8 cellular contexts compared by ENCODE assay signal in genomic region chr18:2994603-2995432, GRCh38. TPM values are rescaled to one million over a fixed set of nuclear protein-coding genes. Genes with fewer than 3 reads are reported as not detected.
DNase-seq lines count a peak whose midpoint lies in the region; ATAC-seq, FAIRE-seq and TF ChIP-seq lines count a peak whose summit lies in the region.

No MANE protein-coding gene starts in this region.

- in situ Hi-C loops in G401 (cut with HindIII; ENCODE audit: low sequenced_read_pairs), result no loop called here

- H3K4me3 ChIP-seq in SK-N-MC, result no peak overlapping the region

- no peak for TF ChIP-seq POLR2A in GM12891 (IDR thresholded peaks at IDR 0.05; ENCODE audit: low read depth, low read length)

- H3K4me1 Mint-ChIP-seq in activated naive CD4-positive, alpha-beta T cell treated with anti-CD3 and anti-CD28 coated beads, Interleukin-2, amount 50 U/mL, for 24 hours, result peaks cover 85% of the 10 kb centered on the region

- peak overlapping the region; percentile 30; the same call in 1 of the 2 replicates for H3K27ac ChIP-seq in SK-N-MC

- FAIRE-seq in GM12891 (lab: Jason Lieb, UNC), result peak; percentile 55

- H3K4me3 Mint-ChIP-seq in activated naive CD4-positive, alpha-beta T cell treated with anti-CD3 and anti-CD28 coated beads, Interleukin-2, amount 50 U/mL, for 24 hours, result peak overlapping the region; percentile 49

- peak; percentile 85 for ATAC-seq in HG02798 (IDR thresholded peaks at IDR 0.05; ENCODE audit: poor library complexity, unreplicated experiment)

- H3K9me3 Mint-ChIP-seq in activated naive CD4-positive, alpha-beta T cell treated with anti-CD3 and anti-CD28 coated beads, Interleukin-2, amount 50 U/mL, for 24 hours, result no peaks in the 10 kb centered on the region

- peak overlapping the region; percentile 87 for H3K27ac Mint-ChIP-seq in activated naive CD4-positive, alpha-beta T cell treated with anti-CD3 and anti-CD28 coated beads, Interleukin-2, amount 50 U/mL, for 24 hours

- no peaks in the 10 kb centered on the region for H3K9me3 ChIP-seq in SK-N-MC (ENCODE audit: low read depth, low read length)

- no peaks in the 10 kb centered on the region for H3K27me3 Mint-ChIP-seq in activated naive CD4-positive, alpha-beta T cell treated with anti-CD3 and anti-CD28 coated beads, Interleukin-2, amount 50 U/mL, for 24 hours

- peaks cover 8% of the 10 kb centered on the region for H3K36me3 Mint-ChIP-seq in activated naive CD4-positive, alpha-beta T cell treated with anti-CD3 and anti-CD28 coated beads, Interleukin-2, amount 50 U/mL, for 24 hours

- H3K36me3 ChIP-seq in SK-N-MC (ENCODE audit: insufficient read depth, low read length), result 0 out of 2 replicates have a peak, but pooled peaks cover 5% of the 10 kb centered on the region

- no peak for DNase-seq in GM12891 (ENCODE audit: insufficient read length, low spot score)
- DNase-seq in SK-N-MC (ENCODE audit: low read depth, low spot score), result no peak
- peak; percentile 33 for DNase-seq in mucosa of gallbladder (ENCODE audit: low spot score)
- no peak for DNase-seq in SHP77 treated with DMSO at 0.1 percent for 48 hours (lab: John Stamatoyannopoulos, UW)
- no peak for DNase-seq in G401 (ENCODE audit: low spot score)
- no peak for DNase-seq in DMS153 treated with DMSO at 0.1 percent for 48 hours (lab: John Stamatoyannopoulos, UW; ENCODE audit: unreplicated experiment)

- H3K9ac ChIP-seq in SK-N-MC (ENCODE audit: insufficient read length), result no peak overlapping the region

TF ChIP-seq in GM12891, 5 proteins besides CTCF, POLR2A, EP300 and RAD21:
- TF ChIP-seq POLR2AphosphoS5 (IDR thresholded peaks at IDR 0.05; ENCODE audit: low read depth, low read length) (no peak), POU2F2 (IDR thresholded peaks at IDR 0.05; ENCODE audit: low read depth, low read length) (no peak), TAF1 (IDR thresholded peaks at IDR 0.05; ENCODE audit: low read depth, low read length) (no peak), PAX5 (IDR thresholded peaks at IDR 0.05; ENCODE audit: insufficient read depth, low read length, severe bottlenecking) (no peak), SPI1 (IDR thresholded peaks at IDR 0.05; ENCODE audit: low read depth, low read length) (no peak)

RNA-seq across cellular contexts. Expression of gene LPIN2, which starts 18.1 kb away (rescaled TPM):
- 13.3 TPM for polyA plus RNA-seq in GM12891 (2012; ENCODE audit: low read depth, missing spikeins)
- 190 TPM for total RNA-seq in mucosa of gallbladder
- total RNA-seq in G401 (2014; rRNA removed; shearing (Covaris generic)), result 23.2 and 33.5 TPM in 2 replicates
